In genomic region chrX:55883541-55883940, GRCh38 we compare ENCODE assay signal across 7 cellular contexts.
DNase-seq lines count a peak whose midpoint lies in the region; ATAC-seq, FAIRE-seq and TF ChIP-seq lines count a peak whose summit lies in the region.
"Not testable (repeated sequence)": the region's sequence is repeated elsewhere in the genome, so short reads cannot be mapped to it uniquely, and the experiment has no call there.

No MANE protein-coding gene starts in this region.

- H3K9me3 ChIP-seq in MM.1S (replicated peaks; ENCODE audit: insufficient read depth, low read length); astrocyte (ENCODE audit: insufficient read depth, low read depth, low read length): not testable (repeated sequence)

- not testable (repeated sequence) for H3K4me1 Mint-ChIP-seq in astrocyte (ENCODE audit: low read depth, unreplicated experiment)
- peaks cover 11% of the 10 kb centered on the region for H3K4me1 Mint-ChIP-seq in memory B cell

- H3K9ac ChIP-seq in MM.1S (ENCODE audit: low read length); astrocyte (ENCODE audit: low read length): not testable (repeated sequence)

- not testable (repeated sequence) for DNase-seq in GM18507 (ENCODE audit: extremely low spot score, insufficient read length, low read depth); astrocyte (ENCODE audit: low read depth); memory B cell (ENCODE audit: low spot score in 2 of 2)
- peak; percentile 15 for DNase-seq in MM.1S

- H3K27ac ChIP-seq in MM.1S (ENCODE audit: low read length); astrocyte (ENCODE audit: low read depth, low read length): not testable (repeated sequence)

- H3K27me3 Mint-ChIP-seq in astrocyte (ENCODE audit: low read depth, unreplicated experiment); memory B cell: not testable (repeated sequence)

- FAIRE-seq in GM18507 (lab: Jason Lieb, UNC), result peak; percentile 88
- peak; percentile 47 for FAIRE-seq in astrocyte (lab: Jason Lieb, UNC)
- peak; percentile 78 for FAIRE-seq in colon (lab: Jason Lieb, UNC)

- not testable (repeated sequence) for H3K9me2 ChIP-seq in MM.1S (replicated peaks; ENCODE audit: insufficient read depth, low read length)

- ATAC-seq in GM18867 (IDR thresholded peaks at IDR 0.05; ENCODE audit: unreplicated experiment) (peak; percentile 55), GM19397 (IDR thresholded peaks at IDR 0.05; ENCODE audit: unreplicated experiment) (peak; percentile 61), memory B cell (ENCODE audit: low read depth) (peak; percentile 43)

- H4K20me1 ChIP-seq in MM.1S (ENCODE audit: insufficient read depth, low read length); astrocyte (ENCODE audit: insufficient read depth, low read length): not testable (repeated sequence)

- H3K36me3 Mint-ChIP-seq in astrocyte (ENCODE audit: low read depth, unreplicated experiment); memory B cell: not testable (repeated sequence)

- H3K4me1 ChIP-seq in MM.1S (ENCODE audit: low read length); astrocyte (ENCODE audit: insufficient read depth, low read length): not testable (repeated sequence)

- not testable (repeated sequence) for H3K4me3 Mint-ChIP-seq in astrocyte (ENCODE audit: unreplicated experiment); memory B cell

- H3K79me2 ChIP-seq in MM.1S (ENCODE audit: low read length); astrocyte (ENCODE audit: insufficient read depth, low read length): not testable (repeated sequence)

- not testable (repeated sequence) for H3K27me3 ChIP-seq in MM.1S (replicated peaks; ENCODE audit: insufficient read depth, low read length); astrocyte (ENCODE audit: insufficient read depth, low read length)

- not testable (repeated sequence) for H3F3A ChIP-seq in MM.1S (ENCODE audit: insufficient read depth, low read length)

- H3K27ac Mint-ChIP-seq in astrocyte (ENCODE audit: unreplicated experiment); memory B cell: not testable (repeated sequence)

- not testable (repeated sequence) for TF ChIP-seq CTCF in MM.1S (IDR thresholded peaks at IDR 0.05; ENCODE audit: low read length); astrocyte (IDR thresholded peaks at IDR 0.05; ENCODE audit: insufficient read depth, low read depth, low read length)

- H3K4me3 ChIP-seq in MM.1S (ENCODE audit: low read length); astrocyte (ENCODE audit: insufficient read depth, low read depth, low read length): not testable (repeated sequence)

- not testable (repeated sequence) for H3K36me3 ChIP-seq in MM.1S (replicated peaks; ENCODE audit: insufficient read depth, low read length); astrocyte (ENCODE audit: insufficient read depth, low read length)

- not testable (repeated sequence) for H3K9me3 Mint-ChIP-seq in astrocyte (ENCODE audit: unreplicated experiment); memory B cell

- not testable (repeated sequence) for H2AFZ ChIP-seq in MM.1S (ENCODE audit: low read length); astrocyte (ENCODE audit: low read depth, low read length)

- not testable (repeated sequence) for H3K4me2 ChIP-seq in MM.1S (ENCODE audit: low read depth, low read length); astrocyte (ENCODE audit: low read length)
